In genomic region chr2:101763496-101764333, GRCh38 we compare ENCODE assay signal across 13 cellular contexts.
DNase-seq lines count a peak whose midpoint lies in the region; TF ChIP-seq lines count a peak whose summit lies in the region.
"Had no signal": no experiment of that assay in that cellular context is flagged by ENCODE, and none has a peak within 500 bp of the region (broad histone marks: within the 10 kb centered on the region; RNA-seq: fewer than 3 reads in every experiment).

No MANE protein-coding gene starts in this region.

- H3K4me1 ChIP-seq in BE2C, result no peaks in the 10 kb centered on the region

- TF ChIP-seq CTCF in AG10803 (conservative IDR thresholded peaks at IDR 0.05; ENCODE audit: low read length) (no peak), neural crest cell (conservative IDR thresholded peaks at IDR 0.05) (no peak), foreskin fibroblast (IDR thresholded peaks at IDR 0.05; ENCODE audit: low read depth, low read length) (no peak), BE2C (IDR thresholded peaks at IDR 0.05; ENCODE audit: low read depth, low read length) (no peak)

- peaks cover 71% of the 10 kb centered on the region for H3K4me1 Mint-ChIP-seq in neural crest cell

- no peaks in the 10 kb centered on the region for H3K36me3 ChIP-seq in BE2C

- no peaks in the 10 kb centered on the region for H3K27me3 ChIP-seq in BE2C

- no peaks in the 10 kb centered on the region for H3K9me3 Mint-ChIP-seq in neural crest cell
- H3K9me3 Mint-ChIP-seq: activated naive CD8-positive, alpha-beta T cell treated with anti-CD3 and anti-CD28 coated beads, Interleukin-2, amount 10 ng/mL, durations not matched to agents 7 days and 5 days; stimulated activated naive CD8-positive, alpha-beta T cell treated with anti-CD3 and anti-CD28 coated beads, Interleukin-15, Interleukin-2, amounts not matched to agents 100 ng/mL and 50 ng/mL, for 24 hours had no signal

- H3K9me3 ChIP-seq in BE2C, result no peaks in the 10 kb centered on the region

- H3K27me3 Mint-ChIP-seq in neural crest cell (ENCODE audit: low read depth), result no peaks in the 10 kb centered on the region
- H3K27me3 Mint-ChIP-seq: activated naive CD8-positive, alpha-beta T cell treated with anti-CD3 and anti-CD28 coated beads, Interleukin-2, amount 10 ng/mL, durations not matched to agents 7 days and 5 days; stimulated activated naive CD8-positive, alpha-beta T cell treated with anti-CD3 and anti-CD28 coated beads, Interleukin-15, Interleukin-2, amounts not matched to agents 100 ng/mL and 50 ng/mL, for 24 hours had no signal

- H3K4me3 ChIP-seq in AG10803 (ENCODE audit: low read length) (no peak overlapping the region), foreskin fibroblast (ENCODE audit: low read depth in 1 of 2, low read length in 2 of 2) (no peak overlapping the region), BE2C (ENCODE audit: low read depth, low read length) (no peak overlapping the region)

- peak overlapping the region; percentile 21 for H3K27ac Mint-ChIP-seq in neural crest cell (ENCODE audit: unreplicated experiment)
- H3K27ac Mint-ChIP-seq: activated naive CD8-positive, alpha-beta T cell treated with anti-CD3 and anti-CD28 coated beads, Interleukin-2, amount 10 ng/mL, durations not matched to agents 7 days and 5 days; stimulated activated naive CD8-positive, alpha-beta T cell treated with anti-CD3 and anti-CD28 coated beads, Interleukin-15, Interleukin-2, amounts not matched to agents 100 ng/mL and 50 ng/mL, for 24 hours had no signal

- DNase-seq in AG10803 (ENCODE audit: low read depth) (peak; percentile 64), MV-4-11 (lab: John Stamatoyannopoulos, UW) (peak; percentile 10), neural crest cell (ENCODE audit: low read depth, low spot score) (no peak), GM19240 (ENCODE audit: insufficient read length, low spot score) (no peak), foreskin fibroblast (no peak), NAMALWA (ENCODE audit: low spot score) (no peak), BE2C (no peak)
- DNase-seq: activated naive CD8-positive, alpha-beta T cell treated with anti-CD3 and anti-CD28 coated beads, Interleukin-2, amount 10 ng/mL, durations not matched to agents 7 days and 5 days; erythroblast; NCI-H1694; occipital lobe had no signal

- H3K4me3 Mint-ChIP-seq in neural crest cell, result peak overlapping the region; percentile 23
- H3K4me3 Mint-ChIP-seq: activated naive CD8-positive, alpha-beta T cell treated with anti-CD3 and anti-CD28 coated beads, Interleukin-2, amount 10 ng/mL, durations not matched to agents 7 days and 5 days; stimulated activated naive CD8-positive, alpha-beta T cell treated with anti-CD3 and anti-CD28 coated beads, Interleukin-15, Interleukin-2, amounts not matched to agents 100 ng/mL and 50 ng/mL, for 24 hours had no signal

- H3K27ac ChIP-seq in cingulate gyrus (ENCODE audit: low read depth, low read length), result peak overlapping the region; percentile 30

- no peaks in the 10 kb centered on the region for H3K36me3 Mint-ChIP-seq in neural crest cell (ENCODE audit: low read depth)

Comparison
In these comparisons a context has a peak if more than half of its experiments do, and no peak if none do; other contexts are left out.
1. DNase-seq: peak in AG10803 (single experiment) and MV-4-11 (single experiment); none in neural crest cell (single experiment), GM19240 (single experiment), foreskin fibroblast (0 of 2), NAMALWA (single experiment) and BE2C (single experiment).